In the genomic region with DNA sequence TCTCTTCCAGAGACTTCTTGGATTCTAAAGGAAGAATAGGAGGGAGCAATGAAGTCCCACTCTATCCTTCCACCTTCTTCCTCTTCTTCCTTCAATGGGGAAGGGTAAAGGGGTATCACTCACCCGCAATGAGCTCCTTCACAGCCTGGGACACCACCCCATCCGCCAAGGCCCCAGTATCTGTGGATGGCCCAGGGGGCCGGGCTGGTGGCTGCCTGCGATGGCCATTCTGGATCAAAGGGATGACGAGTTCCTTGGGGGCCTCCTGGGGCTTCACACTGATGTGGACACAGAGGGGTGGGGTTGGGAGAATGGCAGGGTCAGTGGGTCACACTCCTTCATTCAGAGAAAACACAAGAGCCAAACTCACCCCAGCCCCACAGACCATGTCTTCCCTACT, we compare ENCODE assay signal across 2 cellular contexts.
TF ChIP-seq lines count a peak whose summit lies in the region.

No MANE protein-coding gene starts in this region.

TF ChIP-seq in SK-N-SH, 30 proteins besides CTCF, POLR2A, EP300 and RAD21 (continued from another document):
- TF ChIP-seq, protein P1, sequence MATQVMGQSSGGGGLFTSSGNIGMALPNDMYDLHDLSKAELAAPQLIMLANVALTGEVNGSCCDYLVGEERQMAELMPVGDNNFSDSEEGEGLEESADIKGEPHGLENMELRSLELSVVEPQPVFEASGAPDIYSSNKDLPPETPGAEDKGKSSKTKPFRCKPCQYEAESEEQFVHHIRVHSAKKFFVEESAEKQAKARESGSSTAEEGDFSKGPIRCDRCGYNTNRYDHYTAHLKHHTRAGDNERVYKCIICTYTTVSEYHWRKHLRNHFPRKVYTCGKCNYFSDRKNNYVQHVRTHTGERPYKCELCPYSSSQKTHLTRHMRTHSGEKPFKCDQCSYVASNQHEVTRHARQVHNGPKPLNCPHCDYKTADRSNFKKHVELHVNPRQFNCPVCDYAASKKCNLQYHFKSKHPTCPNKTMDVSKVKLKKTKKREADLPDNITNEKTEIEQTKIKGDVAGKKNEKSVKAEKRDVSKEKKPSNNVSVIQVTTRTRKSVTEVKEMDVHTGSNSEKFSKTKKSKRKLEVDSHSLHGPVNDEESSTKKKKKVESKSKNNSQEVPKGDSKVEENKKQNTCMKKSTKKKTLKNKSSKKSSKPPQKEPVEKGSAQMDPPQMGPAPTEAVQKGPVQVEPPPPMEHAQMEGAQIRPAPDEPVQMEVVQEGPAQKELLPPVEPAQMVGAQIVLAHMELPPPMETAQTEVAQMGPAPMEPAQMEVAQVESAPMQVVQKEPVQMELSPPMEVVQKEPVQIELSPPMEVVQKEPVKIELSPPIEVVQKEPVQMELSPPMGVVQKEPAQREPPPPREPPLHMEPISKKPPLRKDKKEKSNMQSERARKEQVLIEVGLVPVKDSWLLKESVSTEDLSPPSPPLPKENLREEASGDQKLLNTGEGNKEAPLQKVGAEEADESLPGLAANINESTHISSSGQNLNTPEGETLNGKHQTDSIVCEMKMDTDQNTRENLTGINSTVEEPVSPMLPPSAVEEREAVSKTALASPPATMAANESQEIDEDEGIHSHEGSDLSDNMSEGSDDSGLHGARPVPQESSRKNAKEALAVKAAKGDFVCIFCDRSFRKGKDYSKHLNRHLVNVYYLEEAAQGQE (IDR thresholded peaks at IDR 0.05; ENCODE audit: low read depth, low read length): no peak
- TF ChIP-seq FOSL2 (IDR thresholded peaks at IDR 0.05; ENCODE audit: borderline replicate concordance, low read depth) (no peak), NRF1 (IDR thresholded peaks at IDR 0.05; ENCODE audit: low read depth, low read length) (no peak), JUND (IDR thresholded peaks at IDR 0.05) (no peak), EZH2phosphoT487 (IDR thresholded peaks at IDR 0.05; ENCODE audit: borderline replicate concordance, low read depth) (no peak), MXI1 (IDR thresholded peaks at IDR 0.05; ENCODE audit: low read depth, low read length) (no peak), GATA2 (CRISPR knock-in tag; IDR thresholded peaks at IDR 0.05) (no peak), MEF2A (IDR thresholded peaks at IDR 0.05; ENCODE audit: borderline replicate concordance, low read depth) (no peak), POLR2AphosphoS5 (IDR thresholded peaks at IDR 0.05; ENCODE audit: low read depth, low read length) (no peak), RCOR1 (IDR thresholded peaks at IDR 0.05; ENCODE audit: low read length) (no peak), RXRA (IDR thresholded peaks at IDR 0.05; ENCODE audit: borderline replicate concordance, low read depth) (no peak), GABPA (IDR thresholded peaks at IDR 0.05; ENCODE audit: low read depth) (no peak)
- TF ChIP-seq, protein P2, sequence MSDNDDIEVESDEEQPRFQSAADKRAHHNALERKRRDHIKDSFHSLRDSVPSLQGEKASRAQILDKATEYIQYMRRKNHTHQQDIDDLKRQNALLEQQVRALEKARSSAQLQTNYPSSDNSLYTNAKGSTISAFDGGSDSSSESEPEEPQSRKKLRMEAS (IDR thresholded peaks at IDR 0.05; ENCODE audit: low read depth): no peak

TF ChIP-seq in SK-N-SH treated with all-trans-retinoic acid at 6 μM for 48 hours, 23 proteins besides CTCF, POLR2A, EP300 and RAD21 (continued from another document):
- TF ChIP-seq, protein P3, sequence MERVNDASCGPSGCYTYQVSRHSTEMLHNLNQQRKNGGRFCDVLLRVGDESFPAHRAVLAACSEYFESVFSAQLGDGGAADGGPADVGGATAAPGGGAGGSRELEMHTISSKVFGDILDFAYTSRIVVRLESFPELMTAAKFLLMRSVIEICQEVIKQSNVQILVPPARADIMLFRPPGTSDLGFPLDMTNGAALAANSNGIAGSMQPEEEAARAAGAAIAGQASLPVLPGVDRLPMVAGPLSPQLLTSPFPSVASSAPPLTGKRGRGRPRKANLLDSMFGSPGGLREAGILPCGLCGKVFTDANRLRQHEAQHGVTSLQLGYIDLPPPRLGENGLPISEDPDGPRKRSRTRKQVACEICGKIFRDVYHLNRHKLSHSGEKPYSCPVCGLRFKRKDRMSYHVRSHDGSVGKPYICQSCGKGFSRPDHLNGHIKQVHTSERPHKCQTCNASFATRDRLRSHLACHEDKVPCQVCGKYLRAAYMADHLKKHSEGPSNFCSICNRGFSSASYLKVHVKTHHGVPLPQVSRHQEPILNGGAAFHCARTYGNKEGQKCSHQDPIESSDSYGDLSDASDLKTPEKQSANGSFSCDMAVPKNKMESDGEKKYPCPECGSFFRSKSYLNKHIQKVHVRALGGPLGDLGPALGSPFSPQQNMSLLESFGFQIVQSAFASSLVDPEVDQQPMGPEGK (CRISPR knock-in tag; IDR thresholded peaks at IDR 0.05; ENCODE audit: borderline replicate concordance): no peak
- TF ChIP-seq, protein P4, sequence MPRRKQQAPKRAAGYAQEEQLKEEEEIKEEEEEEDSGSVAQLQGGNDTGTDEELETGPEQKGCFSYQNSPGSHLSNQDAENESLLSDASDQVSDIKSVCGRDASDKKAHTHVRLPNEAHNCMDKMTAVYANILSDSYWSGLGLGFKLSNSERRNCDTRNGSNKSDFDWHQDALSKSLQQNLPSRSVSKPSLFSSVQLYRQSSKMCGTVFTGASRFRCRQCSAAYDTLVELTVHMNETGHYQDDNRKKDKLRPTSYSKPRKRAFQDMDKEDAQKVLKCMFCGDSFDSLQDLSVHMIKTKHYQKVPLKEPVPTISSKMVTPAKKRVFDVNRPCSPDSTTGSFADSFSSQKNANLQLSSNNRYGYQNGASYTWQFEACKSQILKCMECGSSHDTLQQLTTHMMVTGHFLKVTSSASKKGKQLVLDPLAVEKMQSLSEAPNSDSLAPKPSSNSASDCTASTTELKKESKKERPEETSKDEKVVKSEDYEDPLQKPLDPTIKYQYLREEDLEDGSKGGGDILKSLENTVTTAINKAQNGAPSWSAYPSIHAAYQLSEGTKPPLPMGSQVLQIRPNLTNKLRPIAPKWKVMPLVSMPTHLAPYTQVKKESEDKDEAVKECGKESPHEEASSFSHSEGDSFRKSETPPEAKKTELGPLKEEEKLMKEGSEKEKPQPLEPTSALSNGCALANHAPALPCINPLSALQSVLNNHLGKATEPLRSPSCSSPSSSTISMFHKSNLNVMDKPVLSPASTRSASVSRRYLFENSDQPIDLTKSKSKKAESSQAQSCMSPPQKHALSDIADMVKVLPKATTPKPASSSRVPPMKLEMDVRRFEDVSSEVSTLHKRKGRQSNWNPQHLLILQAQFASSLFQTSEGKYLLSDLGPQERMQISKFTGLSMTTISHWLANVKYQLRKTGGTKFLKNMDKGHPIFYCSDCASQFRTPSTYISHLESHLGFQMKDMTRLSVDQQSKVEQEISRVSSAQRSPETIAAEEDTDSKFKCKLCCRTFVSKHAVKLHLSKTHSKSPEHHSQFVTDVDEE (CRISPR knock-in tag; IDR thresholded peaks at IDR 0.05): no peak
- TF ChIP-seq TCF4 (CRISPR knock-in tag; IDR thresholded peaks at IDR 0.05; ENCODE audit: borderline replicate concordance): no peak
- TF ChIP-seq ISL1 (CRISPR knock-in tag; IDR thresholded peaks at IDR 0.05): no peak
- TF ChIP-seq, protein P5, sequence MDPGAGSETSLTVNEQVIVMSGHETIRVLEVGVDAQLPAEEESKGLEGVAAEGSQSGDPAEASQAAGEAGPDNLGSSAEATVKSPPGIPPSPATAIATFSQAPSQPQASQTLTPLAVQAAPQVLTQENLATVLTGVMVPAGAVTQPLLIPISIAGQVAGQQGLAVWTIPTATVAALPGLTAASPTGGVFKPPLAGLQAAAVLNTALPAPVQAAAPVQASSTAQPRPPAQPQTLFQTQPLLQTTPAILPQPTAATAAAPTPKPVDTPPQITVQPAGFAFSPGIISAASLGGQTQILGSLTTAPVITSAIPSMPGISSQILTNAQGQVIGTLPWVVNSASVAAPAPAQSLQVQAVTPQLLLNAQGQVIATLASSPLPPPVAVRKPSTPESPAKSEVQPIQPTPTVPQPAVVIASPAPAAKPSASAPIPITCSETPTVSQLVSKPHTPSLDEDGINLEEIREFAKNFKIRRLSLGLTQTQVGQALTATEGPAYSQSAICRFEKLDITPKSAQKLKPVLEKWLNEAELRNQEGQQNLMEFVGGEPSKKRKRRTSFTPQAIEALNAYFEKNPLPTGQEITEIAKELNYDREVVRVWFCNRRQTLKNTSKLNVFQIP (CRISPR knock-in tag; IDR thresholded peaks at IDR 0.05; ENCODE audit: borderline replicate concordance, low read depth): no peak
- no peak for TF ChIP-seq GLIS3 (CRISPR knock-in tag; IDR thresholded peaks at IDR 0.05)
